19 cellular contexts compared by ENCODE assay signal in the genomic region with DNA sequence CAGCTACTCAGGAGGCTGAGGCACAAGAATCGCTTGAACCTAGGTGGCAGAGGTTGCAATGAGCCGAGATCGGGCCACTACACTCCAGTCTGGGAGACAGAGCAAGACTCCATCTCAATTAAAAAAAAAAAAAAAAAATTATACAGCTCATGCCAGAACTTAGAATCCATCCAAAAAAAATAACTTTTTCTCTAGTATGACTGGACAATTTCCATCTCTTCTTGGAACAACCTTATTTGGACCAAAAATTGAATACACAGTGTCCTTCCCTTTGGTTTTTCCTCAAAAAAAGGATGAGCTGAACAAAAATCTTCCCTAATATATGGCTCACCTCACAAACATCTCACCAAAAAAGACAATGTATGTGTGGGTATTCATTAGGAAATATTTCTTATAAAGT.
"Had no signal": no experiment of that assay in that cellular context is flagged by ENCODE, and none has a peak within 500 bp of the region (broad histone marks: within the 10 kb centered on the region; RNA-seq: fewer than 3 reads in every experiment).

No MANE protein-coding gene starts in this region.

- H3K27ac ChIP-seq: body of pancreas, cardiac muscle cell, vagina had no signal

- H3K36me3 ChIP-seq: cardiac muscle cell, gastrocnemius medialis, vagina had no signal

- H3K27ac Mint-ChIP-seq: activated naive CD8-positive, alpha-beta T cell treated with anti-CD3 and anti-CD28 coated beads for 36 hours; mesothelial cell of epicardium; natural killer cell; progenitor cell of endocrine pancreas; WTC11 had no signal

- H3K4me3 Mint-ChIP-seq: activated naive CD8-positive, alpha-beta T cell treated with anti-CD3 and anti-CD28 coated beads for 36 hours; mesothelial cell of epicardium; natural killer cell; WTC11 had no signal

- H3K4me1 Mint-ChIP-seq: WTC11 had no signal

- H3K4me3 ChIP-seq: body of pancreas, cardiac muscle cell, gastrocnemius medialis, vagina had no signal

- DNase-seq: activated naive CD8-positive, alpha-beta T cell treated with anti-CD3 and anti-CD28 coated beads for 36 hours; activated T-cell treated with anti-CD3 and anti-CD28 coated beads, Interleukin-2, amount 50 U/mL, for 1 hour; amygdala; body of pancreas; effector memory CD4-positive, alpha-beta T cell; gastrocnemius medialis; head of caudate nucleus; kidney; natural killer cell; retina; stimulated activated CD4-positive, alpha-beta T cell treated with anti-CD3 and anti-CD28 coated beads, Interleukin-4, amount 100 ng/mL, for 24 hours; stimulated activated naive CD4-positive, alpha-beta T cell treated with Interleukin-2 at 50 U/mL for 16 hours; T1000 had no signal

- H3K27me3 ChIP-seq: body of pancreas, cardiac muscle cell, gastrocnemius medialis, vagina had no signal

- ATAC-seq: body of pancreas, left lobe of liver, natural killer cell, WTC11 had no signal

- H3K9me3 ChIP-seq: body of pancreas, gastrocnemius medialis, vagina had no signal

- H3K36me3 Mint-ChIP-seq: natural killer cell, WTC11 had no signal

- H3K27me3 Mint-ChIP-seq: activated naive CD8-positive, alpha-beta T cell treated with anti-CD3 and anti-CD28 coated beads for 36 hours; progenitor cell of endocrine pancreas had no signal

- H3K9me3 Mint-ChIP-seq: mesothelial cell of epicardium, natural killer cell had no signal
